ENCODE assay signal across 8 cellular contexts in the genomic region with DNA sequence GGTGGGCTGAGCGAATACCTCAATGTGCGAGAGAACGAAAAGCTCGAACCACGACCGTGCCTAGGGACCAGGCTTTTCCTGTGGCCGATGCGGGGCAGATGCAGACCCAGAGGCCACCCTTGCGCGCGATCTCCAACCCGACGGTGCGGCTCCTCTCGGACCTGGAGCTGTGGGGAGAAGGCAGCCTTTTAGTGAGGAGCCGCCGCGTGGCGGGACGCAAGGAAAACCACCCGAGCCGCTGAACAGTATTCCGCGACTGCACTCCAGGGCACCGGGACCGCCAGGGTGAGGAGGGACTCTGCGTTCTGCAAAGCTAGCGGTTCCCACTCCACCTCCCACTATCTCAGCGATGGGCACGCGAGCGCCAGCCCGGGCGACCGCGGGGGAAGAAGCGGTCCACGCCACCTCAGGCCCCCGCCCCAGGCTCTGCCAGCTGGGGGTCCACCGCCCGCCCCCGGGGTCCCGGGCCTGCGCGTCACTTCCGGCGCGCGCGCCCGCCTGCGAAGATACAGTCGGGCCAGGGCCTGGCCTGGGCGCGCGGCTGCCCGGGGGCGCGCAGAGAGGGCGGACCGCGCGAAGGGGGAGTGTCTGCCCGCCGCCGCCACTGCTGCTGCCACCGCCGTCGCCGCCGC.
A peak's percentile ranks its signal among the peaks of the same experiment; 100 is the strongest.
DNase-seq lines count a peak whose midpoint lies in the region; ATAC-seq and TF ChIP-seq lines count a peak whose summit lies in the region.

No MANE protein-coding gene starts in this region.

- no peak for TF ChIP-seq POLR2A in lower leg skin (IDR thresholded peaks at IDR 0.05)

- DNase-seq in Ammon's horn (ENCODE audit: low spot score): peak; percentile 86
- peak; percentile 94 for DNase-seq in NCI-H510A treated with DMSO at 0.1 percent for 48 hours (lab: John Stamatoyannopoulos, UW)
- DNase-seq in activated CD4-positive, alpha-beta T cell treated with anti-CD3 and anti-CD28 coated beads, Interleukin-2, amount 50 U/mL, for 24 hours (ENCODE audit: low read depth in 1 of 2, low spot score in 1 of 2): peak; percentile 44 to 52
- peak; percentile 80 for DNase-seq in dermis blood vessel endothelial cell
- DNase-seq in lower leg skin (ENCODE audit: low spot score in 2 of 2): peak; percentile 30 to 92
- DNase-seq in stimulated activated CD4-positive, alpha-beta T cell treated with anti-CD3 and anti-CD28 coated beads, Interleukin-4, amount 100 ng/mL, for 48 hours (ENCODE audit: low read depth in 2 of 2): peak; percentile 55 to 58

- 0 to 1% methylated on average over 26 to 30 of the region's 71 CpGs for WGBS in lower leg skin, 2 donors

- ATAC-seq in GM19025 (IDR thresholded peaks at IDR 0.05; ENCODE audit: low read depth, unreplicated experiment) (peak; percentile 94), HG03196 (IDR thresholded peaks at IDR 0.05; ENCODE audit: unreplicated experiment) (peak; percentile 96)

- H3K4me3 ChIP-seq in lower leg skin (ENCODE audit: low read depth, poor library complexity, severe bottlenecking): peak overlapping the region; percentile 74

- intact Hi-C loops in lower leg skin (cut with DNase I; ENCODE audit: low total_unique reads): no loop called here

- TF ChIP-seq CTCF in lower leg skin (IDR thresholded peaks at IDR 0.05): no peak

Comparison
In these comparisons a context has a peak if more than half of its experiments do, and no peak if none do; other contexts are left out.
1. Peak in every context shown above with its lines: DNase-seq, ATAC-seq and H3K4me3 ChIP-seq.